Comparison of ENCODE assay signal across 9 cellular contexts in the genomic region with DNA sequence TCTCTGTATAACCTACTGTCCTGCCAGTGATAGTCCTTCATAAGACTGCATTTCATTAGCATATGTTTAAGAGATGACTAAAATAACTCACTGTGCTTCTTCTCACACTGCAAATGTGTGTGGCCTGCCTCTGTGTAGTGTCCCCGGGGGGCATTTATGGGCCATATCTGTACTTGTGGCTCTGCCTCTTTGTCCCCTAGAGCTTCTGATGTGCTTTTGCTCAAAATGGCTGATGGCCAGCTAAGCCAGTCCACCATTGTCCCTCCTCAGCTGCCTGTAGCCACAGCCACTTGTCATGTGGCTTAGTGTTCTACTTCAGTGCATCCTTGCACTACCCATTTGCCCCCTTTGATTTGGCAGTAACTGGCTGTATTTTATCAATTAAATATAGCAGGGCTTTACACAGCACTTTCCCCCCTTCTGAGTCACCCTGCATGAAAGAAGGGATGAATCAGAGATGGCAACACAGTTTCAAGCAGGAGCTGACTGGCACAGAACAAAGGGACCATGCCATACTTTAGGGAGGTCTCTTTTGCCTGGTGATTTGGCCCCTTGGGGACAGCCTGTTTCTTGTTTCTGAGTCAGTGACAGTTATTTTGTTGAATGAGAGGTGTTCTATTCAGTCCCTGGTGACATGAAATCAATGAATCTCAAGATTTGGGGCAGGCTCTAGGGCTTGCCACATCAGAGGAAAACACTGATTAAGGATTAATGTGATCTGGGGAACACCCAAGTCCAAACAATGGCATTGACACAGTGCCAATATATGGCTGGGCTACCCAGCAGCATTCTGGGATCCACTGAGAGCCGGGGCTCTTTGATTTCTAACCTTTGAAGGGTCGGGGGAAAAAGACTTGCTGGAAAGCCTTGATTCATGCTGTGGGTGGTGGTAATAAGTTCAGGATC.
A peak's percentile ranks its signal among the peaks of the same experiment; 100 is the strongest.
DNase-seq lines count a peak whose midpoint lies in the region; ATAC-seq and TF ChIP-seq lines count a peak whose summit lies in the region.
"Had no signal": no experiment of that assay in that cellular context is flagged by ENCODE, and none has a peak within 500 bp of the region (broad histone marks: within the 10 kb centered on the region; RNA-seq: fewer than 3 reads in every experiment).

No MANE protein-coding gene starts in this region.

- H3K79me2 ChIP-seq in Karpas-422 (ENCODE audit: low read length), result peaks cover 4% of the 10 kb centered on the region; the same call in 1 of the 2 replicates

- DNase-seq in Karpas-422 (peak; percentile 97), adipocyte (ENCODE audit: low read depth) (peak; percentile 38), mucosa of gallbladder (ENCODE audit: low spot score) (peak; percentile 54), lower leg skin (ENCODE audit: low spot score in 2 of 2) (no peak)
- DNase-seq in activated CD4-positive, alpha-beta T cell treated with anti-CD3 and anti-CD28 coated beads, Interleukin-2, amount 50 U/mL, for 48 hours, result no peak
- DNase-seq: activated CD4-positive, alpha-beta T cell treated with anti-CD3 and anti-CD28 coated beads for 1 hour had no signal

- no peak for ATAC-seq in HG03460 (IDR thresholded peaks at IDR 0.05; ENCODE audit: unreplicated experiment)
- no peak for ATAC-seq in GM21786 (IDR thresholded peaks at IDR 0.05; ENCODE audit: unreplicated experiment)

- 61 to 69% methylated on average over 3 of the region's 3 CpGs for WGBS in lower leg skin, 2 donors

- H3K4me3 ChIP-seq in BLaER1 treated with 17β-estradiol and CSF1 and Interleukin-3, amounts not matched to agents 10 nM and 100 nM, result no peak overlapping the region
- H3K4me3 ChIP-seq in Karpas-422 (ENCODE audit: low read length) (peak overlapping the region; percentile 23; the same call in 1 of the 2 replicates), adipocyte (ENCODE audit: low read length) (no peak overlapping the region), lower leg skin (ENCODE audit: low read depth, poor library complexity, severe bottlenecking) (no peak overlapping the region)

- H3K9ac ChIP-seq in BLaER1 treated with 17β-estradiol and CSF1 and Interleukin-3, amounts not matched to agents 10 nM and 100 nM, result peak overlapping the region in 9 of 11 experiments; percentile 12 to 73 (median 61); a peak in 18 of 22 replicates
- peak overlapping the region; percentile 77 for H3K9ac ChIP-seq in Karpas-422 (ENCODE audit: low read length)
- no peak overlapping the region for H3K9ac ChIP-seq in adipocyte (ENCODE audit: low read length)

- peak overlapping the region; percentile 51 to 86 (median 70) for H3K4me2 ChIP-seq in BLaER1 treated with 17β-estradiol and CSF1 and Interleukin-3, amounts not matched to agents 10 nM and 100 nM
- peak overlapping the region; percentile 95 for H3K4me2 ChIP-seq in Karpas-422 (ENCODE audit: low read depth, low read length, poor library complexity, severe bottlenecking)

- H3K4me1 ChIP-seq in BLaER1 treated with 17β-estradiol and CSF1 and Interleukin-3, amounts not matched to agents 10 nM and 100 nM, result peaks cover 47 to 93% (median 89%) of the 10 kb centered on the region in 10 experiments
- H3K4me1 ChIP-seq in Karpas-422 (ENCODE audit: low read length) (peaks cover 100% of the 10 kb centered on the region), adipocyte (ENCODE audit: control insufficient read depth, insufficient read depth, low read length) (peaks cover 12% of the 10 kb centered on the region)

- H3K27me3 ChIP-seq in BLaER1 treated with 17β-estradiol and CSF1 and Interleukin-3, amounts not matched to agents 10 nM and 100 nM, result no peaks in the 10 kb centered on the region
- H3K27me3 ChIP-seq in Karpas-422 (ENCODE audit: low read length), result no peaks in the 10 kb centered on the region
- no peaks in the 10 kb centered on the region for H3K27me3 ChIP-seq in adipocyte (replicated peaks; ENCODE audit: control insufficient read depth, insufficient read depth, low read length)

- no peaks in the 10 kb centered on the region for H3K36me3 ChIP-seq in BLaER1 treated with 17β-estradiol and CSF1 and Interleukin-3, amounts not matched to agents 10 nM and 100 nM
- H3K36me3 ChIP-seq in Karpas-422 (ENCODE audit: insufficient read depth, low read length) (no peaks in the 10 kb centered on the region), adipocyte (ENCODE audit: control insufficient read depth, insufficient read depth, low read length, severe bottlenecking) (no peaks in the 10 kb centered on the region)

- peaks cover 0 to 20% (median 10%) of the 10 kb centered on the region in 11 experiments; a peak in 13 of 22 replicates for H3K9me3 ChIP-seq in BLaER1 treated with 17β-estradiol and CSF1 and Interleukin-3, amounts not matched to agents 10 nM and 100 nM (replicated peaks in 1 of 11)
- no peaks in the 10 kb centered on the region for H3K9me3 ChIP-seq in Karpas-422 (ENCODE audit: low read length)
- H3K9me3 ChIP-seq in adipocyte (ENCODE audit: control insufficient read depth, low read length), result no peaks in the 10 kb centered on the region

- peak overlapping the region in 9 of 11 experiments; percentile 44 to 84 (median 77); a peak in 18 of 22 replicates for H3K27ac ChIP-seq in BLaER1 treated with 17β-estradiol and CSF1 and Interleukin-3, amounts not matched to agents 10 nM and 100 nM
- H3K27ac ChIP-seq in Karpas-422 (ENCODE audit: low read length), result peak overlapping the region; percentile 99

- intact Hi-C loops in lower leg skin (cut with DNase I; ENCODE audit: low total_unique reads), result no loop called here

- TF ChIP-seq POLR2A in lower leg skin (IDR thresholded peaks at IDR 0.05), result no peak

- H4K20me1 ChIP-seq in BLaER1 treated with 17β-estradiol and CSF1 and Interleukin-3, amounts not matched to agents 10 nM and 100 nM, result no peaks in the 10 kb centered on the region
- H4K20me1 ChIP-seq in Karpas-422 (ENCODE audit: insufficient read depth, low read depth, low read length), result no peaks in the 10 kb centered on the region

- no peak for TF ChIP-seq CTCF in lower leg skin (IDR thresholded peaks at IDR 0.05)

- no peak overlapping the region for H2AFZ ChIP-seq in Karpas-422 (ENCODE audit: low read length)

- H3K9me2 ChIP-seq in Karpas-422 (replicated peaks; ENCODE audit: insufficient read depth, low read length), result no peaks in the 10 kb centered on the region

Comparison
In these comparisons a context has a peak if more than half of its experiments do, and no peak if none do; other contexts are left out.
1. DNase-seq: peak in Karpas-422 (single experiment), adipocyte (single experiment) and mucosa of gallbladder (single experiment); none in lower leg skin (0 of 2) and activated CD4-positive, alpha-beta T cell treated with anti-CD3 and anti-CD28 coated beads, Interleukin-2, amount 50 U/mL, for 48 hours (0 of 2).